1 cellular context compared by ENCODE assay signal in genomic region chr9:97558701-97559101, GRCh38.
TF ChIP-seq lines count a peak whose summit lies in the region.

No MANE protein-coding gene starts in this region.

TF ChIP-seq in WTC11, 78 proteins besides CTCF, POLR2A, EP300 and RAD21 (continued from another document):
- TF ChIP-seq AFF4 (CRISPR knock-in tag; IDR thresholded peaks at IDR 0.05; ENCODE audit: borderline replicate concordance) (no peak), NR2C2 (CRISPR knock-in tag; IDR thresholded peaks at IDR 0.05) (no peak), SP1 (CRISPR knock-in tag; conservative IDR thresholded peaks at IDR 0.05) (no peak), ZSCAN18 (CRISPR knock-in tag; IDR thresholded peaks at IDR 0.05) (no peak)
